ENCODE assay signal across 1 cellular context in the genomic region with DNA sequence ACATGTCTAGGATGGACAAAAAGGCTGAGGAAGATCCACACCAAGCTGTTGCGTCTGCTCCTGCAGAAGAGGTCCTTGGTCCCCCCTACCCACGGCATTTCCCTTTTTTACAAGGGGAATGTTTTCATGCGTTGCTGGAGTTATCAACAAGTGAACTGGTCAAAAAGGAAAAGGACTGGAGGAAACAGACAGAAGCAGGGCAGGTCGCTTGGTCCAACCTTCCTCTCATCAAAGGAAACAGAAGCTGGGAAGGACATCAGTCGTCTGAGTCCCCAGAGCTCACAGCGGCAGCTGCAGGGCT.
TF ChIP-seq lines count a peak whose summit lies in the region.

No MANE protein-coding gene starts in this region.

TF ChIP-seq in IMR-90, 13 proteins besides CTCF, POLR2A, EP300 and RAD21:
- TF ChIP-seq FOS (IDR thresholded peaks at IDR 0.05; ENCODE audit: low read depth, low read length) (no peak), ELK1 (IDR thresholded peaks at IDR 0.05; ENCODE audit: borderline replicate concordance, low read depth, low read length) (no peak), SMC3 (IDR thresholded peaks at IDR 0.05; ENCODE audit: low read depth, low read length) (no peak), CEBPB (IDR thresholded peaks at IDR 0.05; ENCODE audit: low read depth, low read length) (no peak), NFE2L2 (IDR thresholded peaks at IDR 0.05; ENCODE audit: low read depth, low read length) (no peak), BHLHE40 (IDR thresholded peaks at IDR 0.05; ENCODE audit: low read depth, low read length) (no peak), RFX5 (IDR thresholded peaks at IDR 0.05; ENCODE audit: low read depth, low read length) (no peak), MAZ (IDR thresholded peaks at IDR 0.05; ENCODE audit: borderline replicate concordance, low read depth, low read length) (no peak), MXI1 (IDR thresholded peaks at IDR 0.05; ENCODE audit: borderline replicate concordance, low read depth, low read length) (no peak), MAFK (IDR thresholded peaks at IDR 0.05; ENCODE audit: low read depth, low read length) (no peak), RCOR1 (IDR thresholded peaks at IDR 0.05; ENCODE audit: insufficient replicate concordance, low read length) (no peak), CHD1 (IDR thresholded peaks at IDR 0.05; ENCODE audit: low read depth, low read length) (no peak)
- TF ChIP-seq, protein P1, sequence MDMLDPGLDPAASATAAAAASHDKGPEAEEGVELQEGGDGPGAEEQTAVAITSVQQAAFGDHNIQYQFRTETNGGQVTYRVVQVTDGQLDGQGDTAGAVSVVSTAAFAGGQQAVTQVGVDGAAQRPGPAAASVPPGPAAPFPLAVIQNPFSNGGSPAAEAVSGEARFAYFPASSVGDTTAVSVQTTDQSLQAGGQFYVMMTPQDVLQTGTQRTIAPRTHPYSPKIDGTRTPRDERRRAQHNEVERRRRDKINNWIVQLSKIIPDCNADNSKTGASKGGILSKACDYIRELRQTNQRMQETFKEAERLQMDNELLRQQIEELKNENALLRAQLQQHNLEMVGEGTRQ (IDR thresholded peaks at IDR 0.05; ENCODE audit: low read depth, low read length): no peak
